9 cellular contexts compared by ENCODE assay signal in the genomic region with DNA sequence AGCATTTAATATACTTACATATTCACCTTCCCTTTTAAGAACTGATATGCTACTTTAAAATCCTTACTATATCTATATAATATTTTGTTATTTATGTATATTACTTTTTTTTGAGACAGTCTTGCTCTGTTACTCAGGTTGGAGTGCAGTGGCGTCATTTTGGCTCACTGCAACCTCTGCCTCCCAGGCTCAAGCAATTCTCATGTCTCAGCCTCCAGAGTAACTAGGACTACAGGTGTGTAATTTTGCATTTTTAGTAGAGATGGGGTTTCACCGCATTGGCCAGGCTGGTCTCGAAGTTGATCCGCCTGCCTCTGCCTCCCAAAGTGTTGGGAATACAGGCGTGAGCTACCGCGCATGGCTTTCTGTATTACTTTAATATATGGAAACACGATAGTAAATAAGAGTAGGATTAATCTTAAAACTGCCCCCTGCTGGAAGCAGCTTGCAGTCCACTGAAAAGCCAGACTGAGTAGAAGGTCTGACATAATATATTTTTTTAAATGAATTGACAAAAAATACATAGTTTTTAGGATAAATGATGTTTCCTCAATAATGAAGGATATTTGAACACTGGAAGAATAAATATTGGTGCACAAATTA. TPM values are rescaled to one million over a fixed set of nuclear protein-coding genes. Genes with fewer than 3 reads are reported as not detected.
DNase-seq lines count a peak whose midpoint lies in the region; ATAC-seq, FAIRE-seq and TF ChIP-seq lines count a peak whose summit lies in the region.
"Had no signal": no experiment of that assay in that cellular context is flagged by ENCODE, and none has a peak within 500 bp of the region (broad histone marks: within the 10 kb centered on the region; RNA-seq: fewer than 3 reads in every experiment).

No MANE protein-coding gene starts in this region.

- peaks cover 7% of the 10 kb centered on the region for H3K4me1 Mint-ChIP-seq in Caco-2 (ENCODE audit: low read depth, unreplicated experiment)

- H3K4me3 ChIP-seq in Caco-2 (ENCODE audit: low read depth, low read length) = no peak overlapping the region
- H3K4me3 ChIP-seq in fibroblast of mammary gland (ENCODE audit: control insufficient read depth, low read depth, low read length) = no peak overlapping the region

- no peaks in the 10 kb centered on the region for H3K36me3 ChIP-seq in Caco-2 (ENCODE audit: control insufficient read depth, insufficient read depth, low read length)

- DNase-seq in Caco-2 = peak in 1 of 2 experiments; percentile 22
- peak; percentile 13 for DNase-seq in HTR-8/SVneo (ENCODE audit: insufficient read length, low spot score)
- DNase-seq in activated CD4-positive, alpha-beta T cell treated with anti-CD3 and anti-CD28 coated beads, Interleukin-2, amount 50 U/mL, for 4 hours = peak; percentile 51 to 53
- peak; percentile 28 for DNase-seq in fibroblast of mammary gland (ENCODE audit: low read depth)
- DNase-seq in stimulated activated naive CD4-positive, alpha-beta T cell treated with Interleukin-2 at 50 U/mL for 16 hours (lab: John Stamatoyannopoulos, UW) = peak; percentile 34
- DNase-seq in HK-2 (ENCODE audit: unreplicated experiment) = no peak

- CTCF ChIA-PET in Caco-2 (lab: Charles Lee) = no interaction called here

- no peak for FAIRE-seq in HTR-8/SVneo (lab: Jason Lieb, UNC)

- POLR2A ChIA-PET in Caco-2 (lab: Charles Lee) = no interaction called here

- no TSS peak for BruUV-seq in Caco-2 (replicated peaks; lab: Mats Ljungman, UMichigan)

- H3K36me3 Mint-ChIP-seq in Caco-2 (ENCODE audit: insufficient read depth, unreplicated experiment) = no peaks in the 10 kb centered on the region

- peak; percentile 42 to 62 for TF ChIP-seq CTCF in Caco-2 (IDR thresholded peaks at IDR 0.05; ENCODE audit: insufficient read depth in 1 of 2, low read depth in 1 of 2, low read length in 1 of 2, severe bottlenecking in 1 of 2, unreplicated experiment in 1 of 2)
- TF ChIP-seq CTCF in fibroblast of mammary gland (conservative IDR thresholded peaks at IDR 0.05; ENCODE audit: control insufficient read depth, insufficient read depth, low read depth, low read length) = peak; percentile 61

- H3K27ac Mint-ChIP-seq in Caco-2 (ENCODE audit: unreplicated experiment) = no peak overlapping the region

- H3K27me3 ChIP-seq in Caco-2 (replicated peaks; ENCODE audit: control insufficient read depth, insufficient read depth, low read length) = no peaks in the 10 kb centered on the region

- 0 out of 2 replicates have a peak, but pooled peaks cover 4% of the 10 kb centered on the region for H3K4me1 ChIP-seq in Caco-2
- H3K4me1 ChIP-seq: parathyroid adenoma had no signal

- no peaks in the 10 kb centered on the region for H3K9me3 Mint-ChIP-seq in Caco-2 (ENCODE audit: unreplicated experiment)

- ATAC-seq in HG03469 (IDR thresholded peaks at IDR 0.05; ENCODE audit: unreplicated experiment) = no peak
- ATAC-seq in GM19328 (IDR thresholded peaks at IDR 0.05; ENCODE audit: unreplicated experiment) = no peak

- intact Hi-C loops in Caco-2 (cut with micrococcal nuclease; ENCODE audit: unreplicated experiment) = no loop called here

- H3K27me3 Mint-ChIP-seq in Caco-2 (ENCODE audit: insufficient read depth, unreplicated experiment) = no peaks in the 10 kb centered on the region

- no peaks in the 10 kb centered on the region for H3K9me3 ChIP-seq in Caco-2

- H3K4me3 Mint-ChIP-seq in Caco-2 (ENCODE audit: unreplicated experiment) = no peak overlapping the region

RNA-seq across cellular contexts. Expression of a gene that starts 24.4 kb away (rescaled TPM):
- total RNA-seq in Caco-2 (2022) = 9.9 and 10.2 TPM in 2 replicates

RNA-seq across cellular contexts. Expression of a gene that starts 28.8 kb away (rescaled TPM):
- total RNA-seq in Caco-2 (2022) = 0.35 and 0.43 TPM in 2 replicates
